Comparison of ENCODE assay signal across 11 cellular contexts in the genomic region with DNA sequence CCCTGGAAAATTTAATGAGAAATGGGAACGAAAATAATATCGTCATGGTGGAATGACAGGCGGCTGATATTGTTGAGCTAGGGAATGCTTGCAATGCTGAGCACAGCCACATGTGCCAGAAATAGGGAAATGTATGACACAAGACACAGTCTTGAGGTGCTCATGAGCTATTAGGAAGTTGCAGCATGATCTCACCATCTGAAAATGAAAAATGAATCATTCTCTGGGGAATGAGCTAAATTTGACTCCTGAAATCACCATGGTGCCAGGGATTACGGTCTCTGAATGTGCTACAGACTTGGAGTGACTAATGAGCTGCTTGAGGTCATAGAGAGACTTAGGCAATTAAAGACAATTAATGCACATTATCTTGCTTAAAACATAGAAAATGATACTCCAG.
A peak's percentile ranks its signal among the peaks of the same experiment; 100 is the strongest.
DNase-seq lines count a peak whose midpoint lies in the region; ATAC-seq and TF ChIP-seq lines count a peak whose summit lies in the region.
"Had no signal": no experiment of that assay in that cellular context is flagged by ENCODE, and none has a peak within 500 bp of the region (broad histone marks: within the 10 kb centered on the region; RNA-seq: fewer than 3 reads in every experiment).

No MANE protein-coding gene starts in this region.

- ATAC-seq in activated CD8-positive, alpha-beta memory T cell treated with anti-CD3 and anti-CD28 coated beads, Interleukin-2, amount 10 ng/mL, durations not matched to agents 7 days and 5 days: no peak

- H3K36me3 Mint-ChIP-seq in endothelial cell (ENCODE audit: low read depth, unreplicated experiment): no peaks in the 10 kb centered on the region
- H3K36me3 Mint-ChIP-seq in activated CD8-positive, alpha-beta memory T cell treated with anti-CD3 and anti-CD28 coated beads, Interleukin-2, amount 10 ng/mL, durations not matched to agents 7 days and 5 days: no peaks in the 10 kb centered on the region
- H3K36me3 Mint-ChIP-seq: neural progenitor cell had no signal

- H3K9me3 Mint-ChIP-seq in endothelial cell (ENCODE audit: unreplicated experiment): no peaks in the 10 kb centered on the region
- H3K9me3 Mint-ChIP-seq in activated CD8-positive, alpha-beta memory T cell treated with anti-CD3 and anti-CD28 coated beads, Interleukin-2, amount 10 ng/mL, durations not matched to agents 7 days and 5 days (ENCODE audit: low read depth): peaks cover 11% of the 10 kb centered on the region
- H3K9me3 Mint-ChIP-seq: neural progenitor cell had no signal

- DNase-seq in Caki2 (ENCODE audit: low read depth): peak; percentile 49
- peak; percentile 12 for DNase-seq in NB4 (ENCODE audit: low read depth)
- DNase-seq in brain pericyte (ENCODE audit: low read depth, low spot score): peak; percentile 11
- DNase-seq in myocyte (ENCODE audit: low read depth): peak; percentile 81
- DNase-seq in UCSD-AML1 (lab: John Stamatoyannopoulos, UW; ENCODE audit: unreplicated experiment): no peak
- no peak for DNase-seq in endothelial cell (ENCODE audit: low spot score)
- no peak for DNase-seq in activated T-cell treated with anti-CD3 and anti-CD28 coated beads, Interleukin-2, amount 50 U/mL, for 48 hours
- no peak for DNase-seq in activated CD8-positive, alpha-beta memory T cell treated with anti-CD3 and anti-CD28 coated beads, Interleukin-2, amount 10 ng/mL, durations not matched to agents 7 days and 5 days
- DNase-seq: cortex of kidney, tibial artery had no signal

- in situ Hi-C loops in Caki2 (cut with HindIII; ENCODE audit: low pct_unique_long_range_greater_than_20kb, low sequenced_read_pairs): no loop called here

- no peak for TF ChIP-seq CTCF in NB4 (IDR thresholded peaks at IDR 0.05; ENCODE audit: low read depth, low read length)
- no peak for TF ChIP-seq CTCF in endothelial cell (IDR thresholded peaks at IDR 0.05; ENCODE audit: unreplicated experiment)

- H3K4me3 Mint-ChIP-seq in endothelial cell (ENCODE audit: unreplicated experiment): no peak overlapping the region
- H3K4me3 Mint-ChIP-seq in activated CD8-positive, alpha-beta memory T cell treated with anti-CD3 and anti-CD28 coated beads, Interleukin-2, amount 10 ng/mL, durations not matched to agents 7 days and 5 days: no peak overlapping the region
- H3K4me3 Mint-ChIP-seq: neural progenitor cell had no signal

- no peak overlapping the region for H3K4me3 ChIP-seq in NB4 (ENCODE audit: low read depth, low read length)
- H3K4me3 ChIP-seq: neural progenitor cell, tibial artery had no signal

- H3K4me1 Mint-ChIP-seq in endothelial cell (ENCODE audit: unreplicated experiment): no peaks in the 10 kb centered on the region
- no peaks in the 10 kb centered on the region for H3K4me1 Mint-ChIP-seq in activated CD8-positive, alpha-beta memory T cell treated with anti-CD3 and anti-CD28 coated beads, Interleukin-2, amount 10 ng/mL, durations not matched to agents 7 days and 5 days

- no peak overlapping the region for H3K27ac Mint-ChIP-seq in endothelial cell (ENCODE audit: unreplicated experiment)
- H3K27ac Mint-ChIP-seq in activated CD8-positive, alpha-beta memory T cell treated with anti-CD3 and anti-CD28 coated beads, Interleukin-2, amount 10 ng/mL, durations not matched to agents 7 days and 5 days: no peak overlapping the region
- H3K27ac Mint-ChIP-seq: neural progenitor cell had no signal

- no peak for TF ChIP-seq POLR2A in NB4 (IDR thresholded peaks at IDR 0.05; ENCODE audit: extremely low read depth, insufficient read length)

- CTCF ChIA-PET in activated CD8-positive, alpha-beta memory T cell treated with anti-CD3 and anti-CD28 coated beads, Interleukin-2, amount 10 ng/mL, durations not matched to agents 7 days and 5 days (lab: Charles Lee): no interaction called here

- no peaks in the 10 kb centered on the region for H3K27me3 Mint-ChIP-seq in endothelial cell (ENCODE audit: unreplicated experiment)
- H3K27me3 Mint-ChIP-seq in activated CD8-positive, alpha-beta memory T cell treated with anti-CD3 and anti-CD28 coated beads, Interleukin-2, amount 10 ng/mL, durations not matched to agents 7 days and 5 days: no peaks in the 10 kb centered on the region

Comparison
In these comparisons a context has a peak if more than half of its experiments do, and no peak if none do; other contexts are left out.
1. DNase-seq: peak in Caki2 (single experiment), NB4 (single experiment), brain pericyte (single experiment) and myocyte (single experiment); none in UCSD-AML1 (single experiment), endothelial cell (single experiment), activated T-cell treated with anti-CD3 and anti-CD28 coated beads, Interleukin-2, amount 50 U/mL, for 48 hours (0 of 2) and activated CD8-positive, alpha-beta memory T cell treated with anti-CD3 and anti-CD28 coated beads, Interleukin-2, amount 10 ng/mL, durations not matched to agents 7 days and 5 days (single experiment).